In genomic region chr20:23120261-23120660, GRCh38 we compare ENCODE assay signal across 18 cellular contexts. TPM values are rescaled to one million over a fixed set of nuclear protein-coding genes. Genes with fewer than 3 reads are reported as not detected.
DNase-seq lines count a peak whose midpoint lies in the region; ATAC-seq and TF ChIP-seq lines count a peak whose summit lies in the region.
"Had no signal": no experiment of that assay in that cellular context is flagged by ENCODE, and none has a peak within 500 bp of the region (broad histone marks: within the 10 kb centered on the region; RNA-seq: fewer than 3 reads in every experiment).

No MANE protein-coding gene starts in this region.

- H3K9me3 ChIP-seq in heart left ventricle (no peaks in the 10 kb centered on the region), gastroesophageal sphincter (no peaks in the 10 kb centered on the region), aorta (ENCODE audit: control insufficient read depth, low read length) (no peaks in the 10 kb centered on the region)

- no peak for ATAC-seq in heart left ventricle
- no peak for ATAC-seq in left cardiac atrium
- no peak for ATAC-seq in gastroesophageal sphincter
- ATAC-seq in sciatic nerve, result no peak
- no peak for ATAC-seq in aorta (ENCODE audit: low FRiP score)

- H3K27me3 ChIP-seq in heart left ventricle (no peaks in the 10 kb centered on the region), gastroesophageal sphincter (peaks cover 5% of the 10 kb centered on the region), aorta (ENCODE audit: control insufficient read depth in 1 of 2, insufficient read depth in 2 of 2, low read length in 1 of 2) (no peaks in the 10 kb centered on the region)

- TF ChIP-seq POLR2A in heart left ventricle (IDR thresholded peaks at IDR 0.05) (no peak), gastroesophageal sphincter (IDR thresholded peaks at IDR 0.05) (no peak)

- H3K36me3 ChIP-seq in heart left ventricle (no peaks in the 10 kb centered on the region), gastroesophageal sphincter (no peaks in the 10 kb centered on the region), aorta (ENCODE audit: control insufficient read depth in 1 of 2, insufficient read depth in 2 of 2, low read length in 1 of 2) (no peaks in the 10 kb centered on the region)

- TF ChIP-seq CTCF in heart left ventricle (IDR thresholded peaks at IDR 0.05), result no peak
- TF ChIP-seq CTCF in gastroesophageal sphincter (IDR thresholded peaks at IDR 0.05), result no peak

- intact Hi-C loops in heart left ventricle (cut with DNase I), result no loop called here
- intact Hi-C loops in left cardiac atrium (cut with DNase I), result no loop called here
- intact Hi-C loops in sciatic nerve (cut with DNase I), result no loop called here
- intact Hi-C loops in aorta (cut with DNase I), result no loop called here

- H3K4me1 ChIP-seq in heart left ventricle (peaks cover 0 to 61% (median 18%) of the 10 kb centered on the region in 12 donors), gastroesophageal sphincter (peaks cover 0 to 9% (median 0%) of the 10 kb centered on the region in 3 donors), aorta (ENCODE audit: control insufficient read depth in 1 of 2, insufficient read depth in 2 of 2, low read length in 2 of 2) (no peaks in the 10 kb centered on the region)

- no peak for TF ChIP-seq EP300 in gastroesophageal sphincter (IDR thresholded peaks at IDR 0.05)

- H3K27ac ChIP-seq in heart left ventricle (peak overlapping the region in 11 of 12 donors; percentile 47 to 78 (median 63)), gastroesophageal sphincter (peak overlapping the region in 3 of 4 donors; percentile 5 to 32 (median 25)), aorta (ENCODE audit: low read depth in 1 of 2, low read length in 2 of 2) (no peak overlapping the region)

- WGBS in heart left ventricle, 4 donors, result 78 to 98% (median 89%) methylated on average over 6 to 7 of the region's 7 CpGs
- 92% methylated on average over 3 to 4 of the region's 7 CpGs for WGBS in gastroesophageal sphincter (ENCODE audit: low coverage in 1 of 2), 2 donors
- WGBS in aorta, 2 donors, result 84 to 95% methylated on average over 6 to 7 of the region's 7 CpGs

- H3K4me3 ChIP-seq in heart left ventricle (no peak overlapping the region), gastroesophageal sphincter (no peak overlapping the region), aorta (ENCODE audit: low read length in 2 of 2) (no peak overlapping the region)

- DNase-seq in heart left ventricle (no peak), left cardiac atrium (no peak), sciatic nerve (ENCODE audit: low spot score) (peak; percentile 42), aorta (peak; percentile 38 to 61), activated T-cell treated with anti-CD3 and anti-CD28 coated beads for 4 hours (no peak), D341Med (ENCODE audit: low spot score) (no peak)
- DNase-seq in activated T-cell treated with anti-CD3 and anti-CD28 coated beads, Interleukin-2, amount 50 U/mL, for 48 hours, result no peak
- DNase-seq: GOT3, KG1, NCI-H1436, NCI-H2029, NCI-H2171, NCI-H446 treated with DMSO at 0.1 percent for 48 hours, NCI-H774, RPMI8226 had no signal

RNA-seq across cellular contexts. Expression of gene CD93, which starts 34.1 kb away (rescaled TPM):
- total RNA-seq in heart left ventricle (100 to 1,000 TPM in 1 of 9 donors, 10 to 100 TPM in 8; 29.6 to 110 (median 45.7) TPM), left cardiac atrium (100 to 1,000 TPM in 1 of 2 donors, 10 to 100 TPM in 1; 46.3 to 102 TPM), gastroesophageal sphincter (10 to 100 TPM; 20.4 to 75.4 (median 47.2) TPM), sciatic nerve (81.0 TPM), aorta (100 to 1,000 TPM; 123 to 160 TPM)
- polyA plus RNA-seq in heart left ventricle (10 to 100 TPM in 1 of 2 donors, 1 to 10 TPM in 1; 9.2 to 40.2 TPM), aorta (1 to 10 TPM; 5.7 to 8.4 TPM)
- total RNA-seq: A172 had no signal
- polyA plus RNA-seq: BJ had no signal

Comparison
In these comparisons a context has a peak if more than half of its experiments do, and no peak if none do; other contexts are left out.
1. DNase-seq: peak in sciatic nerve (single experiment) and aorta (2 of 2); none in heart left ventricle (0 of 5), left cardiac atrium (single experiment), activated T-cell treated with anti-CD3 and anti-CD28 coated beads for 4 hours (single experiment), activated T-cell treated with anti-CD3 and anti-CD28 coated beads, Interleukin-2, amount 50 U/mL, for 48 hours (0 of 2) and D341Med (single experiment).
2. H3K27ac ChIP-seq: peak in heart left ventricle (11 of 12) and gastroesophageal sphincter (3 of 4); none in aorta (0 of 2).